Comparison of ENCODE assay signal across 20 cellular contexts in genomic region chr17:1995321-1996242, GRCh38. TPM values are rescaled to one million over a fixed set of nuclear protein-coding genes. Genes with fewer than 3 reads are reported as not detected.
DNase-seq lines count a peak whose midpoint lies in the region; ATAC-seq and TF ChIP-seq lines count a peak whose summit lies in the region.
"Had no signal": no experiment of that assay in that cellular context is flagged by ENCODE, and none has a peak within 500 bp of the region (broad histone marks: within the 10 kb centered on the region; RNA-seq: fewer than 3 reads in every experiment).

No MANE protein-coding gene starts in this region.

- H3K36me3 ChIP-seq in SK-N-SH (replicated peaks in 1 of 2; ENCODE audit: control insufficient read depth in 1 of 2, insufficient read depth in 2 of 2, low read length in 1 of 2): no peaks in the 10 kb centered on the region
- no peaks in the 10 kb centered on the region for H3K36me3 ChIP-seq in adrenal gland (replicated peaks in 1 of 2)
- no peaks in the 10 kb centered on the region for H3K36me3 ChIP-seq in vagina
- no peaks in the 10 kb centered on the region for H3K36me3 ChIP-seq in uterus
- H3K36me3 ChIP-seq: heart left ventricle, sigmoid colon, upper lobe of right lung had no signal

- H3K4me3 ChIP-seq in SK-N-SH (ENCODE audit: low read depth in 2 of 2, low read length in 1 of 2) (no peak overlapping the region), adrenal gland (no peak overlapping the region), vagina (no peak overlapping the region), uterus (no peak overlapping the region)
- H3K4me3 ChIP-seq: GM23248, heart left ventricle, sigmoid colon, upper lobe of right lung had no signal

- peak; percentile 64 for DNase-seq in SK-N-SH
- peak in 1 of 7 donors; percentile 37 for DNase-seq in adrenal gland
- DNase-seq in medulla oblongata (ENCODE audit: extremely low spot score): peak; percentile 48
- DNase-seq in vagina (ENCODE audit: extremely low spot score in 2 of 2): no peak
- no peak for DNase-seq in stimulated activated CD4-positive, alpha-beta T cell treated with anti-CD3 and anti-CD28 coated beads, Interleukin-12 subunit alpha, Interleukin-12 subunit beta, amount 100 ng/mL, for 4 hours
- DNase-seq in uterus: no peak
- DNase-seq: activated CD4-positive, alpha-beta T cell treated with anti-CD3 and anti-CD28 coated beads for 48 hours; activated naive CD8-positive, alpha-beta T cell treated with anti-CD3 and anti-CD28 coated beads for 36 hours; erythroblast; GM23248; heart left ventricle; naive B cell; NCI-H1930; sigmoid colon; stimulated activated CD4-positive, alpha-beta T cell treated with anti-CD3 and anti-CD28 coated beads, Interleukin-4, amount 100 ng/mL, for 4 hours; T-helper 9 cell; upper lobe of right lung had no signal

- no peaks in the 10 kb centered on the region for H3K9me3 ChIP-seq in SK-N-SH
- no peaks in the 10 kb centered on the region for H3K9me3 ChIP-seq in adrenal gland (replicated peaks in 1 of 3)
- no peaks in the 10 kb centered on the region for H3K9me3 ChIP-seq in vagina
- H3K9me3 ChIP-seq in uterus: no peaks in the 10 kb centered on the region
- H3K9me3 ChIP-seq: heart left ventricle, sigmoid colon, upper lobe of right lung had no signal

- no peaks in the 10 kb centered on the region for H4K20me1 ChIP-seq in SK-N-SH (ENCODE audit: insufficient read depth)

- H3K9me2 ChIP-seq in SK-N-SH: no peaks in the 10 kb centered on the region

- TF ChIP-seq RAD21 in SK-N-SH (IDR thresholded peaks at IDR 0.05; ENCODE audit: low read length): no peak

- TF ChIP-seq EP300 in SK-N-SH (IDR thresholded peaks at IDR 0.05; ENCODE audit: borderline replicate concordance in 1 of 2, low read depth in 1 of 2, low read length in 1 of 2): no peak

- TF ChIP-seq CTCF in SK-N-SH (IDR thresholded peaks at IDR 0.05) (no peak), adrenal gland (IDR thresholded peaks at IDR 0.05) (no peak), vagina (IDR thresholded peaks at IDR 0.05) (no peak), uterus (IDR thresholded peaks at IDR 0.05) (no peak)

- H3K27me3 ChIP-seq in SK-N-SH (ENCODE audit: insufficient read depth) (no peaks in the 10 kb centered on the region), adrenal gland (no peaks in the 10 kb centered on the region), vagina (no peaks in the 10 kb centered on the region), uterus (no peaks in the 10 kb centered on the region)
- H3K27me3 ChIP-seq: sigmoid colon, upper lobe of right lung had no signal

- H3K27ac ChIP-seq in SK-N-SH (ENCODE audit: low read depth in 2 of 2, low read length in 1 of 2) (peak overlapping the region in 1 of 2 experiments; percentile 88; a peak in 2 of 4 replicates), adrenal gland (peak overlapping the region in 3 of 5 donors; percentile 47 to 94 (median 66)), vagina (peak overlapping the region; percentile 21), uterus (no peak overlapping the region)
- H3K27ac ChIP-seq: GM23248, KMS-11, sigmoid colon, upper lobe of right lung had no signal

- no peak overlapping the region for H3K9ac ChIP-seq in SK-N-SH
- H3K9ac ChIP-seq: GM23248, KMS-11 had no signal

- intact Hi-C loops in adrenal gland (cut with DNase I) (no loop called here), vagina (cut with DNase I) (no loop called here), uterus (cut with DNase I; ENCODE audit: low total_unique reads) (no loop called here)

- H3K4me1 ChIP-seq in SK-N-SH (ENCODE audit: control insufficient read depth in 1 of 2, insufficient read depth in 2 of 2, low read depth in 1 of 2, low read length in 1 of 2): peaks cover 0 to 33% of the 10 kb centered on the region in 2 experiments; a peak in 1 of 4 replicates
- peaks cover 41 to 57% of the 10 kb centered on the region in 2 donors for H3K4me1 ChIP-seq in adrenal gland (replicated peaks in 1 of 2)
- peaks cover 52% of the 10 kb centered on the region for H3K4me1 ChIP-seq in vagina
- peaks cover 0 to 15% of the 10 kb centered on the region in 2 donors for H3K4me1 ChIP-seq in uterus

- TF ChIP-seq POLR2A in adrenal gland (IDR thresholded peaks at IDR 0.05) (no peak), vagina (IDR thresholded peaks at IDR 0.05) (no peak), uterus (IDR thresholded peaks at IDR 0.05) (no peak)

- 90% methylated on average over 19 of the region's 24 CpGs for WGBS in SK-N-SH (ENCODE audit: low lambda C conversion rate)
- WGBS in adrenal gland, 4 donors: 85 to 91% (median 89%) methylated on average over 19 to 24 of the region's 24 CpGs

- no peaks in the 10 kb centered on the region for H3F3A ChIP-seq in SK-N-SH (replicated peaks; ENCODE audit: insufficient read depth)

- H2AFZ ChIP-seq in SK-N-SH (ENCODE audit: low read depth): no peak overlapping the region
- H2AFZ ChIP-seq: GM23248 had no signal

- no peak overlapping the region for H3K4me2 ChIP-seq in SK-N-SH
- H3K4me2 ChIP-seq: KMS-11 had no signal

- no peaks in the 10 kb centered on the region for H3K79me2 ChIP-seq in SK-N-SH (ENCODE audit: insufficient read depth)

- CTCF ChIA-PET in SK-N-SH (lab: Yijun Ruan, JAX): interaction anchor here (0.7 to 2.9 kb wide), 11 partner anchors 9 to 249 kb away, joined by 3 to 23 read pairs (median 3); partner anchors contain the start of genes OVCA2 and RTN4RL1

- ATAC-seq in SK-N-SH treated with all-trans-retinoic acid at 6 μM for 48 hours (no peak; the same call in 2 of the 3 replicates), HG03342 (IDR thresholded peaks at IDR 0.05; ENCODE audit: unreplicated experiment) (no peak)
- ATAC-seq: heart left ventricle, upper lobe of right lung had no signal

- POLR2A ChIA-PET in SK-N-SH (lab: Yijun Ruan, JAX): interaction anchor here (1.2 kb wide), 1 partner anchor 80 kb away, joined by 4 read pairs; no protein-coding TSS in a partner anchor

TF ChIP-seq in SK-N-SH treated with all-trans-retinoic acid at 6 μM for 48 hours, 23 proteins besides CTCF, POLR2A, EP300 and RAD21:
- TF ChIP-seq RARB (CRISPR knock-in tag; IDR thresholded peaks at IDR 0.05): no peak
TF ChIP-seq in SK-N-SH treated with all-trans-retinoic acid at 6 μM for 48 hours: peak in this region for 0.

RNA-seq across cellular contexts. Expression of gene RTN4RL1, which starts 29.6 kb away (rescaled TPM):
- polyA plus RNA-seq in SK-N-SH (2012; rRNA removed): 0.07 TPM in 1 of 2 replicates, not detected in the other
- 0.01 and 0.03 TPM in 2 replicates for polyA plus RNA-seq in SK-N-SH (2012; cell fraction: cytosol; rRNA removed)
- polyA plus RNA-seq in SK-N-SH (2012; cell fraction: nucleus; rRNA removed): 0.02 and 0.04 TPM in 2 replicates
- 1 to 10 TPM; 5.1 to 9.4 (median 8.0) TPM for total RNA-seq in adrenal gland
- 1 to 10 TPM; 1.8 to 2.4 (median 1.9) TPM for polyA plus RNA-seq in adrenal gland
- 3.7 TPM for total RNA-seq in vagina
- total RNA-seq in uterus: 1 to 10 TPM in 3 of 4 donors, not detected in 1; 1.4 to 4.9 (median 1.9) TPM
- polyA plus RNA-seq: GM23248 had no signal

RNA-seq across cellular contexts. Expression of gene DPH1, which starts 34.4 kb away (rescaled TPM):
- polyA plus RNA-seq in SK-N-SH (2012; rRNA removed) (36.2 and 39.5 TPM in 2 replicates), adrenal gland (100 to 1,000 TPM in 1 of 3 donors, 10 to 100 TPM in 2; 34.3 to 100 (median 69.7) TPM)
- 10.0 and 16.0 TPM in 2 replicates for polyA plus RNA-seq in SK-N-SH (2012; cell fraction: cytosol; rRNA removed)
- 149 and 180 TPM in 2 replicates for polyA plus RNA-seq in SK-N-SH (2012; cell fraction: nucleus; rRNA removed)
- total RNA-seq in adrenal gland (10 to 100 TPM; 37.7 to 65.3 (median 57.7) TPM), vagina (43.0 TPM), uterus (100 to 1,000 TPM in 1 of 4 donors, 10 to 100 TPM in 3; 26.8 to 121 (median 49.1) TPM)

RNA-seq across cellular contexts. Expression of gene OVCA2, which starts 46.2 kb away (rescaled TPM):
- polyA plus RNA-seq in SK-N-SH (2012; rRNA removed) (58.1 and 59.2 TPM in 2 replicates), adrenal gland (100 to 1,000 TPM in 2 of 3 donors, 10 to 100 TPM in 1; 57.5 to 155 (median 102) TPM)
- 39.2 and 51.0 TPM in 2 replicates for polyA plus RNA-seq in SK-N-SH (2012; cell fraction: cytosol; rRNA removed)
- 34.5 and 38.7 TPM in 2 replicates for polyA plus RNA-seq in SK-N-SH (2012; cell fraction: nucleus; rRNA removed)
- total RNA-seq in adrenal gland (10 to 100 TPM; 37.2 to 75.9 (median 55.6) TPM), vagina (24.3 TPM), uterus (10 to 100 TPM in 3 of 4 donors, 1 to 10 TPM in 1; 7.9 to 27.4 (median 19.8) TPM)

RNA-seq across cellular contexts. Expression of gene HIC1, which starts 59.3 kb away (rescaled TPM):
- polyA plus RNA-seq in SK-N-SH (2012; rRNA removed) (3.8 and 6.4 TPM in 2 replicates), adrenal gland (10 to 100 TPM in 1 of 3 donors, 1 to 10 TPM in 1, under 1 TPM in 1; 0.92 to 16.7 (median 7.7) TPM)
- 2.1 and 3.1 TPM in 2 replicates for polyA plus RNA-seq in SK-N-SH (2012; cell fraction: cytosol; rRNA removed)
- polyA plus RNA-seq in SK-N-SH (2012; cell fraction: nucleus; rRNA removed): 13.7 and 15.5 TPM in 2 replicates
- total RNA-seq in adrenal gland (10 to 100 TPM in 7 of 8 donors, 1 to 10 TPM in 1; 9.8 to 61.8 (median 31.5) TPM), vagina (33.1 TPM), uterus (10 to 100 TPM; 21.8 to 86.9 (median 54.2) TPM)

Comparison
In these comparisons a context has a peak if more than half of its experiments do, and no peak if none do; other contexts are left out.
1. DNase-seq: peak in SK-N-SH (single experiment) and medulla oblongata (single experiment); none in vagina (0 of 2), stimulated activated CD4-positive, alpha-beta T cell treated with anti-CD3 and anti-CD28 coated beads, Interleukin-12 subunit alpha, Interleukin-12 subunit beta, amount 100 ng/mL, for 4 hours (single experiment) and uterus (0 of 2).
2. H3K27ac ChIP-seq: peak in adrenal gland (3 of 5) and vagina (single experiment); none in uterus (0 of 2).